12 cellular contexts compared by ENCODE assay signal in the genomic region with DNA sequence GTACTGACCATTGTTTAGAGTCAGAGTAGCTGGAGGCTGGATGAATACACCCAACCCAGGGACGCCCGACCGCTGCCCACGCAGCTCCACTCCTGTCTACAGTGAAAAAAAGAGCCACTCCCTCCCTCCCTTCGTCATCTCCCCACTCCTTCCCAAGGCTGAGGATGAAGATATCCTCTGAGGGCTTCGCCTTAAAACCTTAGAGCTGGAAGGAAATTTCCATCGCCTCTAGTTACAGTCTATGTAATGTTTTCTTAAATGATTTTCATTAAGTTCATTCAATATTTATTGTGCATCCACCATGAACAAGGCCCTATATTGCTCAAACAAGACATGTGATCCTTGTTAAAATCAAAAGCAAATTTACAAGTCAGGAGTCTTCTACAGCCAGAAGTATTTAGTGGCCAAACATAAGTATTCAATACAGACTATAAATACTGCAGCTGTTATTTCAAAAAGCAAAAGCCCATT. TPM values are rescaled to one million over a fixed set of nuclear protein-coding genes. Genes with fewer than 3 reads are reported as not detected.
DNase-seq lines count a peak whose midpoint lies in the region; TF ChIP-seq lines count a peak whose summit lies in the region.
"Had no signal": no experiment of that assay in that cellular context is flagged by ENCODE, and none has a peak within 500 bp of the region (broad histone marks: within the 10 kb centered on the region; RNA-seq: fewer than 3 reads in every experiment).

No MANE protein-coding gene starts in this region.

- no peak overlapping the region for H3K27ac Mint-ChIP-seq in activated naive CD4-positive, alpha-beta T cell treated with anti-CD3 and anti-CD28 coated beads for 36 hours
- H3K27ac Mint-ChIP-seq: activated naive CD4-positive, alpha-beta T cell treated with anti-CD3 and anti-CD28 coated beads, Interleukin-2, amount 10 ng/mL, durations not matched to agents 7 days and 5 days had no signal

- BruUV-seq in OCI-LY7 (replicated peaks; lab: Mats Ljungman, UMichigan): no TSS peak

- peak overlapping the region; percentile 94 for H3K4me2 ChIP-seq in OCI-LY7 (ENCODE audit: low read length)

- H3K9me3 ChIP-seq in OCI-LY7 (ENCODE audit: low read length) (no peaks in the 10 kb centered on the region), testis (no peaks in the 10 kb centered on the region)
- H3K9me3 ChIP-seq: spleen, thoracic aorta had no signal

- peak overlapping the region; percentile 70 for H3K4me3 ChIP-seq in OCI-LY7 (ENCODE audit: low read depth, low read length, poor library complexity, severe bottlenecking)
- H3K4me3 ChIP-seq in fibroblast of mammary gland (ENCODE audit: control insufficient read depth, low read depth, low read length): no peak overlapping the region
- H3K4me3 ChIP-seq in testis: peak overlapping the region in 1 of 2 donors; percentile 61
- H3K4me3 ChIP-seq: lung had no signal

- TF ChIP-seq POLR2A in testis (IDR thresholded peaks at IDR 0.05): no peak

- TF ChIP-seq CTCF in OCI-LY7 (conservative IDR thresholded peaks at IDR 0.05; ENCODE audit: low read length) (no peak), fibroblast of mammary gland (conservative IDR thresholded peaks at IDR 0.05; ENCODE audit: control insufficient read depth, insufficient read depth, low read depth, low read length) (no peak), testis (IDR thresholded peaks at IDR 0.05) (no peak)

- DNase-seq in activated naive CD4-positive, alpha-beta T cell treated with anti-CD3 and anti-CD28 coated beads for 36 hours: no peak
- no peak for DNase-seq in activated naive CD4-positive, alpha-beta T cell (lab: John Stamatoyannopoulos, UW)
- DNase-seq in OCI-LY7 (ENCODE audit: low spot score) (no peak), fibroblast of mammary gland (ENCODE audit: low read depth) (peak; percentile 4), testis (peak; percentile 67), T-helper 1 cell (no peak), SKM-1 (lab: John Stamatoyannopoulos, UW; ENCODE audit: unreplicated experiment) (no peak)
- DNase-seq in activated CD8-positive, alpha-beta memory T cell treated with anti-CD3 and anti-CD28 coated beads, Interleukin-2, amount 50 U/mL, for 48 hours: no peak
- DNase-seq: spleen had no signal

- H3K27ac ChIP-seq in OCI-LY7 (ENCODE audit: low read depth, low read length, poor library complexity, severe bottlenecking): no peak overlapping the region
- no peak overlapping the region for H3K27ac ChIP-seq in testis
- H3K27ac ChIP-seq: thoracic aorta had no signal

- CTCF ChIA-PET in activated naive CD4-positive, alpha-beta T cell treated with anti-CD3 and anti-CD28 coated beads for 36 hours (lab: Charles Lee): interaction anchor here (0.7 to 13.0 kb wide), 22 partner anchors 11 to 533 kb away, joined by 3 to 170 read pairs (median 4); no protein-coding TSS in a partner anchor
- CTCF ChIA-PET in OCI-LY7 (lab: Charles Lee; ENCODE audit: unreplicated experiment): interaction anchor here (0.6 to 1.8 kb wide), 6 partner anchors 11 to 321 kb away, joined by 3 to 10 read pairs (median 4); no protein-coding TSS in a partner anchor

- H3K4me1 ChIP-seq in OCI-LY7 (ENCODE audit: insufficient read depth, low read length, poor library complexity, severe bottlenecking): peaks cover 57% of the 10 kb centered on the region
- H3K4me1 ChIP-seq in testis: peaks cover 3% of the 10 kb centered on the region

- H4K20me1 ChIP-seq in OCI-LY7 (ENCODE audit: insufficient read depth, low read length): no peaks in the 10 kb centered on the region

- no peaks in the 10 kb centered on the region for H3K36me3 Mint-ChIP-seq in activated naive CD4-positive, alpha-beta T cell treated with anti-CD3 and anti-CD28 coated beads for 36 hours (ENCODE audit: low read depth)
- H3K36me3 Mint-ChIP-seq: activated naive CD4-positive, alpha-beta T cell treated with anti-CD3 and anti-CD28 coated beads, Interleukin-2, amount 10 ng/mL, durations not matched to agents 7 days and 5 days had no signal

- peaks cover 18% of the 10 kb centered on the region for H3K27me3 Mint-ChIP-seq in activated naive CD4-positive, alpha-beta T cell treated with anti-CD3 and anti-CD28 coated beads for 36 hours (ENCODE audit: low read depth)

- WGBS in testis, 2 donors: 17 to 29% methylated on average over 7 of the region's 7 CpGs

- intact Hi-C loops in activated naive CD4-positive, alpha-beta T cell treated with anti-CD3 and anti-CD28 coated beads for 36 hours (cut with micrococcal nuclease): no loop called here
- intact Hi-C loops in OCI-LY7 (cut with micrococcal nuclease; ENCODE audit: unreplicated experiment): no loop called here
- intact Hi-C loops in testis (cut with DNase I; ENCODE audit: low total_unique reads): no loop called here

- no peaks in the 10 kb centered on the region for H3K79me2 ChIP-seq in OCI-LY7 (ENCODE audit: insufficient read depth, low read depth, low read length)

- no peaks in the 10 kb centered on the region for H3K27me3 ChIP-seq in testis

- H2AFZ ChIP-seq in OCI-LY7 (ENCODE audit: low read length): peak overlapping the region; percentile 97

- H3K4me3 Mint-ChIP-seq in activated naive CD4-positive, alpha-beta T cell treated with anti-CD3 and anti-CD28 coated beads for 36 hours: peak overlapping the region; percentile 13

- no peaks in the 10 kb centered on the region for H3K9me3 Mint-ChIP-seq in activated naive CD4-positive, alpha-beta T cell treated with anti-CD3 and anti-CD28 coated beads for 36 hours
- H3K9me3 Mint-ChIP-seq: activated naive CD4-positive, alpha-beta T cell treated with anti-CD3 and anti-CD28 coated beads, Interleukin-2, amount 10 ng/mL, durations not matched to agents 7 days and 5 days had no signal

- H3K9me2 ChIP-seq in OCI-LY7 (ENCODE audit: insufficient read depth, low read length): no peaks in the 10 kb centered on the region

- H3K4me1 Mint-ChIP-seq in activated naive CD4-positive, alpha-beta T cell treated with anti-CD3 and anti-CD28 coated beads for 36 hours (ENCODE audit: low read depth): peaks cover 7% of the 10 kb centered on the region

- POLR2A ChIA-PET in OCI-LY7 (lab: Charles Lee): interaction anchor here (0.8 to 2.5 kb wide), 3 partner anchors 10 to 20 kb away, joined by 3 to 11 read pairs (median 3); no protein-coding TSS in a partner anchor

- no peaks in the 10 kb centered on the region for H3K36me3 ChIP-seq in OCI-LY7 (ENCODE audit: insufficient read depth, low read length)
- H3K36me3 ChIP-seq in testis (ENCODE audit: low read depth, missing control alignments): no peaks in the 10 kb centered on the region
- H3K36me3 ChIP-seq: spleen, thoracic aorta had no signal

RNA-seq across cellular contexts. Expression of gene SLIT1, which starts 11.3 kb away (rescaled TPM):
- total RNA-seq in activated naive CD4-positive, alpha-beta T cell treated with anti-CD3 and anti-CD28 coated beads for 36 hours: under 1 TPM; 0.44 to 0.60 TPM
- 0.10 and 0.13 TPM in 2 replicates for total RNA-seq in OCI-LY7 (2014; rRNA removed; shearing (Covaris generic))
- total RNA-seq in OCI-LY7 (2022) (0.77 and 1.0 TPM in 2 replicates), testis (1 to 10 TPM; 1.9 to 2.5 TPM)
- polyA plus RNA-seq in testis (ENCODE audit: insufficient read depth, low read depth, low replicate concordance): 4.6 TPM

Comparison
In these comparisons a context has a peak if more than half of its experiments do, and no peak if none do; other contexts are left out.
1. DNase-seq: peak in fibroblast of mammary gland (single experiment) and testis (single experiment); none in activated naive CD4-positive, alpha-beta T cell treated with anti-CD3 and anti-CD28 coated beads for 36 hours (single experiment), activated naive CD4-positive, alpha-beta T cell (0 of 4), OCI-LY7 (single experiment), T-helper 1 cell (0 of 5), SKM-1 (single experiment) and activated CD8-positive, alpha-beta memory T cell treated with anti-CD3 and anti-CD28 coated beads, Interleukin-2, amount 50 U/mL, for 48 hours (single experiment).